In genomic region chr4:108180513-108180912, GRCh38 we compare ENCODE assay signal across 35 cellular contexts.
"Had no signal": no experiment of that assay in that cellular context is flagged by ENCODE, and none has a peak within 500 bp of the region (broad histone marks: within the 10 kb centered on the region; RNA-seq: fewer than 3 reads in every experiment).

No MANE protein-coding gene starts in this region.

- H3K4me3 Mint-ChIP-seq: activated B cell treated with CpG ODN at 0.5 μM for 24 hours; activated T-cell treated with anti-CD3 and anti-CD28 coated beads, Interleukin-2, amount 50 U/mL, for 4 hours; activated T-helper 1 cell treated with anti-CD3 and anti-CD28 coated beads, Interleukin-12 subunit alpha, Interleukin-12 subunit beta, Interleukin-2, Interleukin-4 antibody, amounts not matched to agents 30 ng/mL and 10 ng/mL and 1 ng/mL, durations not matched to agents 14 hours and 24 hours and 36 hours had no signal

- H3K9me3 ChIP-seq: adrenal gland, body of pancreas, breast epithelium had no signal

- ATAC-seq: activated T-cell treated with anti-CD3 and anti-CD28 coated beads, Interleukin-2, amount 50 U/mL, for 4 hours; body of pancreas; Right ventricle myocardium inferior; SK-N-SH treated with all-trans-retinoic acid at 6 μM for 48 hours had no signal

- H3K4me2 ChIP-seq: KMS-11, PC-9 had no signal

- H3K9me3 Mint-ChIP-seq: activated B cell treated with CpG ODN at 0.5 μM for 24 hours; activated T-cell treated with anti-CD3 and anti-CD28 coated beads, Interleukin-2, amount 50 U/mL, for 4 hours; activated T-helper 1 cell treated with anti-CD3 and anti-CD28 coated beads, Interleukin-12 subunit alpha, Interleukin-12 subunit beta, Interleukin-2, Interleukin-4 antibody, amounts not matched to agents 30 ng/mL and 10 ng/mL and 1 ng/mL, durations not matched to agents 14 hours and 24 hours and 36 hours had no signal

- H3K27me3 ChIP-seq: adrenal gland, body of pancreas, breast epithelium had no signal

- H2AFZ ChIP-seq: PC-9 had no signal

- H3K4me1 ChIP-seq: adrenal gland, body of pancreas, breast epithelium had no signal

- H3K4me3 ChIP-seq: adrenal gland, body of pancreas, breast epithelium, PC-9 had no signal

- DNase-seq: activated B cell treated with CpG ODN at 0.5 μM for 24 hours; activated CD4-positive, alpha-beta T cell treated with anti-CD3 and anti-CD28 coated beads for 48 hours; activated CD4-positive, alpha-beta T cell treated with anti-CD3 and anti-CD28 coated beads, Interleukin-2, amount 50 U/mL, for 4 hours; activated CD4-positive, CD25-positive, alpha-beta regulatory T cell treated with anti-CD3 and anti-CD28 coated beads, Interleukin-2, amount 50 U/mL, for 72 hours; activated CD8-positive, alpha-beta memory T cell treated with anti-CD3 and anti-CD28 coated beads, Interleukin-2, amount 50 U/mL, for 4 hours; activated gamma-delta T cell treated with Interleukin-2 at 50 U/mL for 16 hours; activated naive CD4-positive, alpha-beta T cell treated with anti-CD3 and anti-CD28 coated beads, Interleukin-2, amount 50 U/mL, for 16 hours; activated T-cell treated with anti-CD3 and anti-CD28 coated beads for 4 hours; activated T-cell treated with anti-CD3 and anti-CD28 coated beads, Interleukin-2, amount 50 U/mL, for 4 hours; adrenal gland; body of pancreas; MM.1S; MV-4-11; NCI-H1092; NCI-H1436 treated with DMSO at 0.1 percent for 48 hours; NCI-H1694 treated with DMSO at 0.1 percent for 48 hours; NCI-H2029; NCI-H345; NCI-H524 treated with DMSO at 0.1 percent for 48 hours; NCI-H748 treated with DMSO at 0.1 percent for 48 hours; PC-9; SIG-M5; SW 1271; T-helper 1 cell; T-helper 2 cell; T-helper 9 cell had no signal

- FAIRE-seq: astrocyte, RCC 7860 had no signal

- H3K36me3 ChIP-seq: adrenal gland, breast epithelium had no signal

- H3K27ac ChIP-seq: adrenal gland, body of pancreas, breast epithelium, KMS-11, PC-9, RWPE1, VCaP had no signal

- H3K27ac Mint-ChIP-seq: activated B cell treated with CpG ODN at 0.5 μM for 24 hours; activated T-helper 1 cell treated with anti-CD3 and anti-CD28 coated beads, Interleukin-12 subunit alpha, Interleukin-12 subunit beta, Interleukin-2, Interleukin-4 antibody, amounts not matched to agents 30 ng/mL and 10 ng/mL and 1 ng/mL, durations not matched to agents 14 hours and 24 hours and 36 hours had no signal

- H3K9ac ChIP-seq: KMS-11 had no signal

- H3K4me1 Mint-ChIP-seq: activated B cell treated with CpG ODN at 0.5 μM for 24 hours had no signal
